Comparison of ENCODE assay signal across 1 cellular context in the genomic region with DNA sequence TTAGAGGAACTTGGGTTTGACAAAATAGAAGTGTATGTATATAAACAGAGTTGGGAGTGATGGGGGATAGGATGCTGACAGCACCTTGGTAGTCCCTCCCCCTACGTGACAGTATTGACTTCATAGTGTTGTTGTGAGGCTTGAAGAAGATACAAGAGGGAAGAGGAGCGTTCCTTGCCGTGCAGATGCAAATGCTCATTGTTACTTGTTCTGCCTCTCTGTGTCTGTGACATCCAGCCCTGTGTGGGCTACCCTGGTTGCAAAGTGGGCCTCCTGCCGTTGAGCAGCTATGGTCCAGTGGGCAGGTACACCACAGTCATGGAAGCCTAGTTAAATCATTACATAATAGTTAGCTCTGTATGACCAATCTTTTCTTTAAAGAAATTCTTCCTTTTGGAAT.
TF ChIP-seq lines count a peak whose summit lies in the region.

No MANE protein-coding gene starts in this region.

TF ChIP-seq in A549, 52 proteins besides CTCF, POLR2A, EP300 and RAD21 (continued from another document):
- no peak for TF ChIP-seq ELK1 (IDR thresholded peaks at IDR 0.05; ENCODE audit: low read depth, low read length)
- 0 out of 2 replicates have a peak, but pooled peaks have one; percentile 50 for TF ChIP-seq ZSCAN20 (CRISPR knock-in tag; IDR thresholded peaks at IDR 0.05)
- TF ChIP-seq MAX (IDR thresholded peaks at IDR 0.05), result no peak
- TF ChIP-seq CBX8 (IDR thresholded peaks at IDR 0.05), result no peak
- no peak for TF ChIP-seq EHMT2 (IDR thresholded peaks at IDR 0.05; ENCODE audit: low read depth)
